ENCODE assay signal across 1 cellular context in genomic region chr15:25886498-25887140, GRCh38.
TF ChIP-seq lines count a peak whose summit lies in the region.

No MANE protein-coding gene starts in this region.

TF ChIP-seq in HepG2, 621 proteins besides CTCF, POLR2A, EP300 and RAD21 (continued from another document):
- TF ChIP-seq ZNF589 (CRISPR knock-in tag; conservative IDR thresholded peaks at IDR 0.05): no peak
